In the genomic region with DNA sequence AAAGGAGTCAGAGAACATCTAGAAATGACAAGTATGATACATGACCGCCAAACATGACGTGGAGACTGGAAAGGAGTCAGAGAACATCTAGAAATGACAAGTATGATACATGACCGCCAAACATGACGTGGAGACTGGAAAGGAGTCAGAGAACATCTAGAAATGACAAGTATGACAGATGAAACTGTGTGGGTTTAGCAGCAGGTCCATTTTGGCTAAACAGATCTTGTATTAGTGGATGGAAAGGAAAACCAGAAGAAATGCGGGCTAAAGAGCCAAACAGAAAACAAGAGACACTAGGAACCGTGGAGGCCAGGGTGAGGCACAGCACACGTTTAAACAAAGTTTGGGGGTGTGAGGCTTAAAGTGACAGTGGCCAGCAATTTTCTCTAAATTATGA, we compare ENCODE assay signal across 1 cellular context. TPM values are rescaled to one million over a fixed set of nuclear protein-coding genes. Genes with fewer than 3 reads are reported as not detected.
"Had no signal": no experiment of that assay in that cellular context is flagged by ENCODE, and none has a peak within 500 bp of the region (broad histone marks: within the 10 kb centered on the region; RNA-seq: fewer than 3 reads in every experiment).

No MANE protein-coding gene starts in this region.

RNA-seq across cellular contexts. Expression of a gene that starts 31.8 kb away (rescaled TPM):
- total RNA-seq: HT-29 had no signal
